ENCODE assay signal across 29 cellular contexts in genomic region chr2:134089454-134089853, GRCh38.
"Had no signal": no experiment of that assay in that cellular context is flagged by ENCODE, and none has a peak within 500 bp of the region (broad histone marks: within the 10 kb centered on the region; RNA-seq: fewer than 3 reads in every experiment).

No MANE protein-coding gene starts in this region.

- DNase-seq: activated CD4-positive, alpha-beta T cell treated with anti-CD3 and anti-CD28 coated beads for 4 hours; activated CD4-positive, alpha-beta T cell treated with anti-CD3 and anti-CD28 coated beads, Interleukin-2, amount 50 U/mL, for 4 hours; activated naive CD4-positive, alpha-beta T cell; activated T-cell treated with anti-CD3 and anti-CD28 coated beads for 4 hours; activated T-cell treated with anti-CD3 and anti-CD28 coated beads, Interleukin-2, amount 50 U/mL, for 72 hours; endodermal cell; foreskin fibroblast; heart left ventricle; left ventricle myocardium superior; naive thymus-derived CD4-positive, alpha-beta T cell; occipital lobe; psoas muscle; spleen; stimulated activated CD4-positive, alpha-beta T cell treated with anti-CD3 and anti-CD28 coated beads, Interleukin-2, amount 100 ng/mL, for 48 hours; substantia nigra; uterus had no signal

- H3K4me1 ChIP-seq: breast epithelium, parathyroid adenoma, psoas muscle, right atrium auricular region, spleen, uterus had no signal

- H3K9ac ChIP-seq: parathyroid adenoma had no signal

- H2AFZ ChIP-seq: parathyroid adenoma had no signal

- H3K4me3 ChIP-seq: breast epithelium, heart left ventricle, psoas muscle, right atrium auricular region, spleen, uterus had no signal

- H3K36me3 ChIP-seq: breast epithelium, heart left ventricle, right atrium auricular region, spleen, uterus had no signal

- ATAC-seq: activated T-cell treated with anti-CD3 and anti-CD28 coated beads, Interleukin-2, amount 50 U/mL, for 72 hours; esophagus mucosa; heart left ventricle; left ventricle myocardium superior; naive thymus-derived CD4-positive, alpha-beta T cell; psoas muscle had no signal

- H3K27ac ChIP-seq: breast epithelium, heart left ventricle, parathyroid adenoma, psoas muscle, right atrium auricular region, spleen, uterus, VCaP had no signal

- H3K9me3 ChIP-seq: breast epithelium, psoas muscle, uterus had no signal

- H3K36me3 Mint-ChIP-seq: activated naive CD4-positive, alpha-beta T cell treated with anti-CD3 and anti-CD28 coated beads, Interleukin-2, amount 50 U/mL, for 72 hours; mesothelial cell of epicardium; naive thymus-derived CD4-positive, alpha-beta T cell; type B pancreatic cell had no signal

- H3K27me3 Mint-ChIP-seq: dendritic cell treated with granulocyte-macrophage colony-stimulating factor and Interleukin-4, amounts not matched to agents 40 ng/mL and 50 ng/mL, for 4 days; type B pancreatic cell had no signal

- H3K4me3 Mint-ChIP-seq: activated T-cell treated with anti-CD3 and anti-CD28 coated beads, Interleukin-2, amount 50 U/mL, for 72 hours; central memory CD8-positive, alpha-beta T cell; dendritic cell treated with granulocyte-macrophage colony-stimulating factor and Interleukin-4, amounts not matched to agents 40 ng/mL and 50 ng/mL, for 4 days; endodermal cell; mesothelial cell of epicardium; naive thymus-derived CD4-positive, alpha-beta T cell; neural crest cell; stimulated activated naive CD8-positive, alpha-beta T cell treated with anti-CD3 and anti-CD28 coated beads, Interleukin-15, Interleukin-2, amounts not matched to agents 100 ng/mL and 50 ng/mL, for 24 hours; type B pancreatic cell had no signal

- H3K79me2 ChIP-seq: parathyroid adenoma had no signal

- H3K4me1 Mint-ChIP-seq: central memory CD8-positive, alpha-beta T cell; mesothelial cell of epicardium; naive thymus-derived CD4-positive, alpha-beta T cell had no signal

- FAIRE-seq: TTC549 had no signal

- H3K27ac Mint-ChIP-seq: activated naive CD4-positive, alpha-beta T cell treated with anti-CD3 and anti-CD28 coated beads, Interleukin-2, amount 50 U/mL, for 72 hours; activated T-cell treated with anti-CD3 and anti-CD28 coated beads, Interleukin-2, amount 50 U/mL, for 72 hours; dendritic cell treated with granulocyte-macrophage colony-stimulating factor and Interleukin-4, amounts not matched to agents 40 ng/mL and 50 ng/mL, for 4 days; endodermal cell; mesothelial cell of epicardium; stimulated activated naive CD8-positive, alpha-beta T cell treated with anti-CD3 and anti-CD28 coated beads, Interleukin-15, Interleukin-2, amounts not matched to agents 100 ng/mL and 50 ng/mL, for 24 hours; type B pancreatic cell had no signal

- H3K9me3 Mint-ChIP-seq: activated naive CD4-positive, alpha-beta T cell treated with anti-CD3 and anti-CD28 coated beads, Interleukin-2, amount 50 U/mL, for 72 hours; central memory CD8-positive, alpha-beta T cell; mesothelial cell of epicardium had no signal

- H3K27me3 ChIP-seq: breast epithelium, heart left ventricle, right atrium auricular region, spleen, uterus had no signal
